ENCODE assay signal across 18 cellular contexts in genomic region chr5:160291467-160291866, GRCh38. TPM values are rescaled to one million over a fixed set of nuclear protein-coding genes. Genes with fewer than 3 reads are reported as not detected.
DNase-seq lines count a peak whose midpoint lies in the region; ATAC-seq and TF ChIP-seq lines count a peak whose summit lies in the region.
"Had no signal": no experiment of that assay in that cellular context is flagged by ENCODE, and none has a peak within 500 bp of the region (broad histone marks: within the 10 kb centered on the region; RNA-seq: fewer than 3 reads in every experiment).

No MANE protein-coding gene starts in this region.

- H3K27ac Mint-ChIP-seq in nephron progenitor cell, result no peak overlapping the region
- no peak overlapping the region for H3K27ac Mint-ChIP-seq in activated CD4-positive, alpha-beta T cell treated with anti-CD3 and anti-CD28 coated beads for 36 hours

- H3K9me3 Mint-ChIP-seq in nephron progenitor cell, result no peaks in the 10 kb centered on the region
- H3K9me3 Mint-ChIP-seq in activated CD4-positive, alpha-beta T cell treated with anti-CD3 and anti-CD28 coated beads for 36 hours (ENCODE audit: low read depth), result no peaks in the 10 kb centered on the region

- in situ Hi-C loops in Panc1 (cut with HindIII; ENCODE audit: low pct_unique_long_range_greater_than_20kb, low sequenced_read_pairs), result no loop called here

- peaks cover 55% of the 10 kb centered on the region for H3K4me1 Mint-ChIP-seq in nephron progenitor cell
- no peaks in the 10 kb centered on the region for H3K4me1 Mint-ChIP-seq in activated CD4-positive, alpha-beta T cell treated with anti-CD3 and anti-CD28 coated beads for 36 hours

- H3K4me3 ChIP-seq in Panc1 (ENCODE audit: low read depth in 2 of 2, low read length in 2 of 2), result peak overlapping the region; percentile 18 to 42; a peak in 3 of 4 replicates
- no peak overlapping the region for H3K4me3 ChIP-seq in retinal pigment epithelial cell (ENCODE audit: low read length)
- H3K4me3 ChIP-seq: GM23248 had no signal

- POLR2A ChIA-PET in Panc1 (lab: Charles Lee), result no interaction called here
- POLR2A ChIA-PET in activated CD4-positive, alpha-beta T cell treated with anti-CD3 and anti-CD28 coated beads for 36 hours (lab: Charles Lee), result no interaction called here

- no TSS peak for BruUV-seq in Panc1 (replicated peaks; lab: Mats Ljungman, UMichigan)

- ATAC-seq in Panc1, result peak; percentile 49; the same call in 1 of the 2 replicates
- ATAC-seq in HG03095 (IDR thresholded peaks at IDR 0.05; ENCODE audit: unreplicated experiment), result no peak
- no peak for ATAC-seq in activated CD4-positive, alpha-beta T cell treated with anti-CD3 and anti-CD28 coated beads for 36 hours
- ATAC-seq: HCT116 had no signal

- peaks cover 43% of the 10 kb centered on the region for H3K36me3 Mint-ChIP-seq in nephron progenitor cell (ENCODE audit: low read depth)
- H3K36me3 Mint-ChIP-seq in activated CD4-positive, alpha-beta T cell treated with anti-CD3 and anti-CD28 coated beads for 36 hours (ENCODE audit: low read depth), result no peaks in the 10 kb centered on the region

- H3K4me3 Mint-ChIP-seq in nephron progenitor cell, result no peak overlapping the region
- H3K4me3 Mint-ChIP-seq in activated CD4-positive, alpha-beta T cell treated with anti-CD3 and anti-CD28 coated beads for 36 hours, result no peak overlapping the region

- no peaks in the 10 kb centered on the region for H3K27me3 ChIP-seq in Panc1 (ENCODE audit: control insufficient read depth, insufficient read depth, low read length)

- no peaks in the 10 kb centered on the region for H3K36me3 ChIP-seq in Panc1 (ENCODE audit: control insufficient read depth, insufficient read depth, low read length)

- peak overlapping the region; percentile 11 for H3K27ac ChIP-seq in Panc1 (ENCODE audit: low read length)
- H3K27ac ChIP-seq in epithelial cell of prostate, result peak overlapping the region; percentile 30
- H3K27ac ChIP-seq: C4-2B, GM23248 had no signal

- TF ChIP-seq CTCF in Panc1 (IDR thresholded peaks at IDR 0.05) (no peak), retinal pigment epithelial cell (conservative IDR thresholded peaks at IDR 0.05; ENCODE audit: low read depth, low read length) (no peak), nephron progenitor cell (IDR thresholded peaks at IDR 0.05) (no peak)

- H3K27me3 Mint-ChIP-seq in nephron progenitor cell (ENCODE audit: low read depth, poor library complexity), result peaks cover 2% of the 10 kb centered on the region
- no peaks in the 10 kb centered on the region for H3K27me3 Mint-ChIP-seq in activated CD4-positive, alpha-beta T cell treated with anti-CD3 and anti-CD28 coated beads for 36 hours

- H3K4me1 ChIP-seq in Panc1 (ENCODE audit: control insufficient read depth, insufficient read depth, low read length), result peaks cover 31% of the 10 kb centered on the region

- CTCF ChIA-PET in Panc1 (lab: Charles Lee), result no interaction called here
- CTCF ChIA-PET in activated CD4-positive, alpha-beta T cell treated with anti-CD3 and anti-CD28 coated beads for 36 hours (lab: Charles Lee), result no interaction called here

- DNase-seq in DMS53 (lab: John Stamatoyannopoulos, UW) (peak; percentile 40), DMS53 treated with DMSO at 0.1 percent for 48 hours (lab: John Stamatoyannopoulos, UW; ENCODE audit: unreplicated experiment) (no peak), Panc1 (ENCODE audit: low read depth, low spot score) (no peak), epithelial cell of prostate (ENCODE audit: low read depth, low spot score) (peak; percentile 33), retinal pigment epithelial cell (ENCODE audit: low read depth) (peak; percentile 39), nephron progenitor cell (no peak)
- no peak for DNase-seq in activated CD4-positive, alpha-beta T cell treated with anti-CD3 and anti-CD28 coated beads for 36 hours
- DNase-seq: 8988T, COR-L47, GF-D8, GM23248, IMR-90, NCI-H1436, NCI-H2081 treated with DMSO at 0.1 percent for 48 hours, NCI-H748 treated with DMSO at 0.1 percent for 48 hours had no signal

- intact Hi-C loops in Panc1 (cut with micrococcal nuclease; ENCODE audit: unreplicated experiment), result no loop called here
- intact Hi-C loops in activated CD4-positive, alpha-beta T cell treated with anti-CD3 and anti-CD28 coated beads for 36 hours (cut with DNase I, micrococcal nuclease), result no loop called here

- no peaks in the 10 kb centered on the region for H3K9me3 ChIP-seq in Panc1 (ENCODE audit: control insufficient read depth, insufficient read depth, low read depth, low read length)

RNA-seq across cellular contexts. Expression of gene CCNJL, which starts 20.9 kb away (rescaled TPM):
- total RNA-seq in Panc1 (2021; ENCODE audit: unreplicated experiment), result 35.0 TPM
- polyA plus RNA-seq in Panc1 (2012; ENCODE audit: insufficient read length), result 65.1 TPM
- not detected for total RNA-seq in activated CD4-positive, alpha-beta T cell treated with anti-CD3 and anti-CD28 coated beads for 36 hours
- polyA plus RNA-seq: GM23248 had no signal

Comparison
In these comparisons a context has a peak if more than half of its experiments do, and no peak if none do; other contexts are left out.
1. DNase-seq: peak in DMS53 (single experiment), epithelial cell of prostate (single experiment) and retinal pigment epithelial cell (single experiment); none in DMS53 treated with DMSO at 0.1 percent for 48 hours (single experiment), Panc1 (single experiment), nephron progenitor cell (single experiment) and activated CD4-positive, alpha-beta T cell treated with anti-CD3 and anti-CD28 coated beads for 36 hours (single experiment).
2. RNA of gene CCNJL, which starts 20.9 kb away (total RNA-seq): 35.0 TPM in Panc1 (single experiment); not detected in activated CD4-positive, alpha-beta T cell treated with anti-CD3 and anti-CD28 coated beads for 36 hours; every median in the first group is over 10 times any median in the second.